ENCODE assay signal across 1 cellular context in genomic region chr12:89649820-89650219, GRCh38.
TF ChIP-seq lines count a peak whose summit lies in the region.

No MANE protein-coding gene starts in this region.

TF ChIP-seq in K562, 482 proteins besides CTCF, POLR2A, EP300 and RAD21 (continued from another document):
- TF ChIP-seq DMBX1 (CRISPR knock-in tag; IDR thresholded peaks at IDR 0.05; ENCODE audit: borderline replicate concordance), result no peak
- no peak for TF ChIP-seq MAFK (IDR thresholded peaks at IDR 0.05; ENCODE audit: low read length)
- TF ChIP-seq ZBTB5 (IDR thresholded peaks at IDR 0.05), result no peak
- 0 out of 2 replicates have a peak, but pooled peaks have one; percentile 22 for TF ChIP-seq ZNF766 (CRISPR knock-in tag; conservative IDR thresholded peaks at IDR 0.05)
- peak in 1 of 2 experiments; percentile 84; a peak in 1 of 3 replicates for TF ChIP-seq CBX3 (IDR thresholded peaks at IDR 0.05; ENCODE audit: borderline replicate concordance in 1 of 2, low read length in 2 of 2)
- no peak for TF ChIP-seq CGGBP1 (CRISPR knock-in tag; IDR thresholded peaks at IDR 0.05)
- 0 out of 4 replicates have a peak, but pooled peaks of 1 of the 2 experiments have one; percentile 50 for TF ChIP-seq TRIM24 (IDR thresholded peaks at IDR 0.05)
- TF ChIP-seq ZNF121 (CRISPR knock-in tag; conservative IDR thresholded peaks at IDR 0.05), result no peak
- TF ChIP-seq ZNF280A (IDR thresholded peaks at IDR 0.05; ENCODE audit: low read depth, partially characterized antibody), result peak; percentile 76
- no peak for TF ChIP-seq ZNF644 (tag; IDR thresholded peaks at IDR 0.05; ENCODE audit: low read depth)
- no peak for TF ChIP-seq ZNF3 (CRISPR knock-in tag; IDR thresholded peaks at IDR 0.05)
- TF ChIP-seq UBTF (IDR thresholded peaks at IDR 0.05; ENCODE audit: borderline replicate concordance in 1 of 2, low read depth in 2 of 2, low read length in 2 of 2), result no peak
- TF ChIP-seq BRCA1 (IDR thresholded peaks at IDR 0.05), result no peak
- no peak for TF ChIP-seq BRCA1 (CRISPR knock-in tag; IDR thresholded peaks at IDR 0.05)
- TF ChIP-seq TRIM25 (IDR thresholded peaks at IDR 0.05; ENCODE audit: borderline replicate concordance), result no peak
- TF ChIP-seq ZNF316 (IDR thresholded peaks at IDR 0.05), result peak; percentile 62
- no peak for TF ChIP-seq FOXJ2 (tag; IDR thresholded peaks at IDR 0.05)
